In genomic region chr4:88794952-88795351, GRCh38 we compare ENCODE assay signal across 23 cellular contexts.
DNase-seq lines count a peak whose midpoint lies in the region; ATAC-seq, FAIRE-seq and TF ChIP-seq lines count a peak whose summit lies in the region.
"Had no signal": no experiment of that assay in that cellular context is flagged by ENCODE, and none has a peak within 500 bp of the region (broad histone marks: within the 10 kb centered on the region; RNA-seq: fewer than 3 reads in every experiment).

No MANE protein-coding gene starts in this region.

- H2BK20ac ChIP-seq in H9 (ENCODE audit: low read depth, low read length, poor library complexity, severe bottlenecking) = no peak overlapping the region

- H3K4me1 ChIP-seq in HepG2 (ENCODE audit: insufficient read depth, low read length) (no peaks in the 10 kb centered on the region), right lobe of liver (peaks cover 0 to 4% (median 0%) of the 10 kb centered on the region in 4 donors), adipocyte (ENCODE audit: control insufficient read depth, insufficient read depth, low read length) (peaks cover 24% of the 10 kb centered on the region), pancreas (peaks cover 0 to 14% (median 9%) of the 10 kb centered on the region in 3 donors), H9 (ENCODE audit: insufficient read depth, low read length) (no peaks in the 10 kb centered on the region)
- H3K4me1 ChIP-seq: BE2C had no signal

- no peak for ATAC-seq in HepG2
- ATAC-seq in right lobe of liver = no peak
- ATAC-seq in pancreas = no peak
- ATAC-seq: GM12878, GM23338 had no signal

- no peak overlapping the region for H4K5ac ChIP-seq in H9 (ENCODE audit: insufficient read length, low read depth, low read length)

- POLR2A ChIA-PET in HepG2 (lab: Yijun Ruan, JAX) = no interaction called here

- H3K4me2 ChIP-seq in HepG2 (ENCODE audit: low read depth, low read length) (no peak overlapping the region), H9 (ENCODE audit: insufficient read depth, insufficient read length, low read length) (no peak overlapping the region)
- H3K4me2 ChIP-seq: BLaER1 treated with 17β-estradiol and CSF1 and Interleukin-3, amounts not matched to agents 10 nM and 100 nM had no signal

- in situ Hi-C loops in HepG2 (cut with HindIII; ENCODE audit: extremely low pct_ligation_motif_present, low pct_unique_long_range_greater_than_20kb) = loop anchor here (5.0 kb wide), 1 partner anchor 88 kb away; no protein-coding TSS in a partner anchor

- no peak for TF ChIP-seq CTCF in HepG2 (CRISPR knock-in tag; IDR thresholded peaks at IDR 0.05)
- TF ChIP-seq CTCF in right lobe of liver (IDR thresholded peaks at IDR 0.05) = no peak
- no peak for TF ChIP-seq CTCF in pancreas (IDR thresholded peaks at IDR 0.05)
- TF ChIP-seq CTCF in H9 (conservative IDR thresholded peaks at IDR 0.05) = no peak

- no peak overlapping the region for H2BK5ac ChIP-seq in H9 (ENCODE audit: insufficient read length, low read length)

- no peak for TF ChIP-seq RAD21 in HepG2 (CRISPR knock-in tag; IDR thresholded peaks at IDR 0.05)

- H4K20me1 ChIP-seq in HepG2 (ENCODE audit: insufficient read depth, low read length) (peaks cover 17% of the 10 kb centered on the region; the same call in 1 of the 2 replicates), H9 (ENCODE audit: control insufficient read depth, insufficient read depth, insufficient read length) (no peaks in the 10 kb centered on the region)

- H4K91ac ChIP-seq in H9 (ENCODE audit: insufficient read length, low read depth, low read length) = no peak overlapping the region

- H3K27me3 Mint-ChIP-seq in H9 (ENCODE audit: low read depth) = no peaks in the 10 kb centered on the region
- H3K27me3 Mint-ChIP-seq: CD4-positive, alpha-beta T cell had no signal

- peaks cover 18 to 20% of the 10 kb centered on the region in 2 experiments for H3K4me1 Mint-ChIP-seq in H9

- H3K4ac ChIP-seq in H9 (ENCODE audit: low read depth, low read length) = no peak overlapping the region

- no peak overlapping the region for H3T11ph ChIP-seq in H9 (ENCODE audit: low read length)

- no peaks in the 10 kb centered on the region for H3K23me2 ChIP-seq in H9 (ENCODE audit: insufficient read length, low read depth, low read length, poor library complexity, severe bottlenecking)

- H3K23ac ChIP-seq in H9 (ENCODE audit: insufficient read length, low read depth, low read length) = no peak overlapping the region

- H3K36me3 ChIP-seq in HepG2 (replicated peaks in 1 of 2; ENCODE audit: control insufficient read depth in 1 of 2, insufficient read depth in 2 of 2, low read length in 2 of 2) (peaks cover 1 to 3% of the 10 kb centered on the region in 2 experiments; a peak in 2 of 5 replicates), right lobe of liver (no peaks in the 10 kb centered on the region), adipocyte (ENCODE audit: control insufficient read depth, insufficient read depth, low read length, severe bottlenecking) (peaks cover 19% of the 10 kb centered on the region), pancreas (peaks cover 0 to 4% (median 0%) of the 10 kb centered on the region in 3 donors), H7 (replicated peaks; ENCODE audit: control insufficient read depth, insufficient read depth, low read length) (no peaks in the 10 kb centered on the region)
- H3K36me3 ChIP-seq: BE2C had no signal

- TF ChIP-seq POLR2A in HepG2 (IDR thresholded peaks at IDR 0.05; ENCODE audit: insufficient read depth in 1 of 2, low read depth in 2 of 2, low read length in 2 of 2) (no peak), right lobe of liver (IDR thresholded peaks at IDR 0.05) (no peak)

- no peaks in the 10 kb centered on the region for H3K27me3 ChIP-seq in HepG2 (ENCODE audit: control insufficient read depth in 1 of 2, insufficient read depth in 2 of 2, low read length in 2 of 2)
- H3K27me3 ChIP-seq in right lobe of liver = no peaks in the 10 kb centered on the region
- H3K27me3 ChIP-seq in adipocyte (replicated peaks; ENCODE audit: control insufficient read depth, insufficient read depth, low read length) = no peaks in the 10 kb centered on the region
- no peaks in the 10 kb centered on the region for H3K27me3 ChIP-seq in pancreas
- H3K27me3 ChIP-seq in H7 (ENCODE audit: control insufficient read depth, insufficient read depth, low read length) = no peaks in the 10 kb centered on the region; the same call in 1 of the 2 replicates
- no peaks in the 10 kb centered on the region for H3K27me3 ChIP-seq in H9 (ENCODE audit: insufficient read depth, low read length)
- H3K27me3 ChIP-seq: BE2C; BLaER1 treated with 17β-estradiol and CSF1 and Interleukin-3, amounts not matched to agents 10 nM and 100 nM had no signal

- no peaks in the 10 kb centered on the region for H3K9me3 ChIP-seq in HepG2 (ENCODE audit: low read length)
- H3K9me3 ChIP-seq in right lobe of liver = no peaks in the 10 kb centered on the region
- peaks cover 8% of the 10 kb centered on the region for H3K9me3 ChIP-seq in adipocyte (ENCODE audit: control insufficient read depth, low read length)
- H3K9me3 ChIP-seq in pancreas = no peaks in the 10 kb centered on the region
- no peaks in the 10 kb centered on the region for H3K9me3 ChIP-seq in H9 (ENCODE audit: control insufficient read depth, low read depth, low read length)
- H3K9me3 ChIP-seq: BE2C had no signal

- no peak overlapping the region for H3K4me3 Mint-ChIP-seq in H9
- H3K4me3 Mint-ChIP-seq: CD14-positive monocyte; CD4-positive, alpha-beta T cell; CD8-positive, alpha-beta memory T cell; GM23338 had no signal

- no peak overlapping the region for H2BK12ac ChIP-seq in H9 (ENCODE audit: insufficient read length, low read depth, low read length)

- H3K9ac ChIP-seq in HepG2 (ENCODE audit: insufficient read depth, low read depth, low read length) = no peak overlapping the region
- no peak overlapping the region for H3K9ac ChIP-seq in adipocyte (ENCODE audit: low read length)
- no peak overlapping the region for H3K9ac ChIP-seq in H9 (ENCODE audit: extremely low read depth, insufficient read length, low read length)
- H3K9ac ChIP-seq: BLaER1 treated with 17β-estradiol and CSF1 and Interleukin-3, amounts not matched to agents 10 nM and 100 nM had no signal

- H3K79me1 ChIP-seq in H9 (ENCODE audit: insufficient read depth, low read depth, low read length, poor library complexity, severe bottlenecking) = no peaks in the 10 kb centered on the region

- H3K36me3 Mint-ChIP-seq in H9 (ENCODE audit: insufficient read depth in 1 of 3, low read depth in 3 of 3) = peaks cover 0 to 9% (median 5%) of the 10 kb centered on the region in 3 experiments; a peak in 4 of 7 replicates

- H3K4me3 ChIP-seq in HepG2 (replicated peaks in 1 of 3; ENCODE audit: insufficient read depth in 1 of 3, low read depth in 2 of 3, low read length in 3 of 3) = no peak overlapping the region
- no peak overlapping the region for H3K4me3 ChIP-seq in right lobe of liver
- no peak overlapping the region for H3K4me3 ChIP-seq in adipocyte (ENCODE audit: low read length)
- no peak overlapping the region for H3K4me3 ChIP-seq in pancreas
- H3K4me3 ChIP-seq in H7 (ENCODE audit: insufficient read depth, low read depth, low read length) = no peak overlapping the region
- H3K4me3 ChIP-seq: BLaER1 treated with 17β-estradiol and CSF1 and Interleukin-3, amounts not matched to agents 10 nM and 100 nM; GM12878; GM23338 had no signal

- H3K56ac ChIP-seq in H9 (ENCODE audit: insufficient read length, low read depth, low read length) = no peak overlapping the region

- no peak for DNase-seq in HepG2 (ENCODE audit: low spot score)
- DNase-seq in right lobe of liver = no peak
- DNase-seq in adipocyte (ENCODE audit: low read depth) = peak; percentile 51
- DNase-seq in pancreas = no peak
- no peak for DNase-seq in activated CD4-positive, CD25-positive, alpha-beta regulatory T cell treated with anti-CD3 and anti-CD28 coated beads, Interleukin-2, amount 50 U/mL, for 72 hours
- DNase-seq in H7 = no peak
- DNase-seq in H9 = no peak
- DNase-seq: ACHN; AML-193; BE2C; CD4-positive, alpha-beta T cell; CD8-positive, alpha-beta memory T cell; DMS 273 treated with DMSO at 0.1 percent for 48 hours; DMS79; EL; GDM1; HCEC 1CT had no signal

- no peak overlapping the region for H3K27ac ChIP-seq in HepG2 (ENCODE audit: extremely low read length, insufficient read depth, low read length)
- no peak overlapping the region for H3K27ac ChIP-seq in right lobe of liver
- H3K27ac ChIP-seq in pancreas = no peak overlapping the region
- H3K27ac ChIP-seq in H9 (ENCODE audit: insufficient read length, low read depth, low read length) = no peak overlapping the region
- H3K27ac ChIP-seq: 22Rv1; BLaER1 treated with 17β-estradiol and CSF1 and Interleukin-3, amounts not matched to agents 10 nM and 100 nM had no signal

- H3K79me2 ChIP-seq in HepG2 (ENCODE audit: insufficient read depth, low read length) = peaks cover 2% of the 10 kb centered on the region
- H3K79me2 ChIP-seq in H9 (ENCODE audit: insufficient read depth, low read length) = no peaks in the 10 kb centered on the region

- FAIRE-seq in HepG2 (lab: Jason Lieb, UNC) (no peak), pancreas (lab: Jason Lieb, UNC) (peak; percentile 29)
- FAIRE-seq: D721Med, GM12878 had no signal

- H2BK120ac ChIP-seq in H9 (ENCODE audit: low read depth, low read length, poor library complexity, severe bottlenecking) = no peak overlapping the region

- H2BK15ac ChIP-seq in H9 (ENCODE audit: low read depth, low read length) = no peak overlapping the region

- H3K27ac Mint-ChIP-seq in H9 = no peak overlapping the region
- H3K27ac Mint-ChIP-seq: CD14-positive monocyte; CD4-positive, alpha-beta T cell; CD8-positive, alpha-beta memory T cell; GM23338 had no signal

- H3K9me3 Mint-ChIP-seq in H9 = no peaks in the 10 kb centered on the region
- H3K9me3 Mint-ChIP-seq: CD4-positive, alpha-beta T cell; CD8-positive, alpha-beta memory T cell; GM23338 had no signal

- TF ChIP-seq EP300 in HepG2 (IDR thresholded peaks at IDR 0.05; ENCODE audit: low read depth in 2 of 2, low read length in 2 of 2) (no peak), HepG2 (CRISPR knock-in tag; IDR thresholded peaks at IDR 0.05; ENCODE audit: borderline replicate concordance) (no peak)

- no peak overlapping the region for H3K14ac ChIP-seq in H9 (ENCODE audit: insufficient read depth, low read length)

- CTCF ChIA-PET in HepG2 (lab: Yijun Ruan, JAX; ENCODE audit: low intra/inter-chr PET ratio, low total read pairs) = no interaction called here

- H2AK5ac ChIP-seq in H9 (ENCODE audit: insufficient read length, low read length) = no peak overlapping the region

- no peak overlapping the region for H4K8ac ChIP-seq in H9 (replicated peaks; ENCODE audit: insufficient read length, low read depth, low read length)

- H3K18ac ChIP-seq in H9 (ENCODE audit: insufficient read length, low read depth, low read length) = no peak overlapping the region

- H2AFZ ChIP-seq in HepG2 (ENCODE audit: low read length) (no peak overlapping the region), H9 (ENCODE audit: low read length) (no peak overlapping the region)
- H2AFZ ChIP-seq: GM23338 had no signal

- no TSS peak for BruUV-seq in HepG2 (replicated peaks; lab: Mats Ljungman, UMichigan)

- intact Hi-C loops in HepG2 (cut with micrococcal nuclease; ENCODE audit: unreplicated experiment) (no loop called here), right lobe of liver (cut with DNase I) (loop anchor here in 1 of 2 donors (5.0 kb wide), 1 partner anchor 88 kb away; no protein-coding TSS in a partner anchor), pancreas (cut with DNase I) (no loop called here)
